23 cellular contexts compared by ENCODE assay signal in the genomic region with DNA sequence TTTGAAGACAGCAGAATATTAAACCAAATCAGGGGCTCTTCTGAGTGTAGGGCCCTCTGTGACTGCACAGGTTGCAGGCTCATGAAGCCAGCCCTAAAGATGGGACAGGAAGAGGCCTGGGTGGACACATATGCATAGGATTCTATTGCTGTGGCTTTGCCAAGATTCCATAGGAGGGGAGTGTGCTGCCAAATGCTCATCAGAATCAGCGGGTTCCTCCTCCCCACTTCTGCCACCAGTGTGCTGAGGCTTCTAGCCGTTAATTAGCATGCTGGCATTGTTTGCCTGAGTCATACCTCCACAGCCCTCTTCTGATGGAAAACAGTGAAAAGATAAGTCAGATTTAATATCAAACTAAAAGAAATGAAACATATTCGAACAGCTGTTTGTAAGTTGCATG.
DNase-seq lines count a peak whose midpoint lies in the region; ATAC-seq and FAIRE-seq lines count a peak whose summit lies in the region.
"Had no signal": no experiment of that assay in that cellular context is flagged by ENCODE, and none has a peak within 500 bp of the region (broad histone marks: within the 10 kb centered on the region; RNA-seq: fewer than 3 reads in every experiment).

No MANE protein-coding gene starts in this region.

- no peak overlapping the region for H3K4me3 Mint-ChIP-seq in stimulated activated memory B cell treated with anti-CD40 and anti-IgM and Interleukin-4, amounts not matched to agents 10 μg/mL and 1 μg/mL and 100 μg/mL, for 72 hours
- H3K4me3 Mint-ChIP-seq: activated naive CD4-positive, alpha-beta T cell treated with anti-CD3 and anti-CD28 coated beads, Interleukin-2, amount 50 U/mL, for 24 hours; CD4-positive, alpha-beta T cell; memory B cell; stimulated activated naive CD8-positive, alpha-beta T cell treated with anti-CD3 and anti-CD28 coated beads, Interleukin-15, amount 100 ng/mL, for 72 hours; T-helper 2 cell treated with Interferon-gamma antibody and Interleukin-4, amounts not matched to agents 5 μg/mL and 100 μg/mL, for 36 hours had no signal

- H3K36me3 Mint-ChIP-seq in stimulated activated memory B cell treated with anti-CD40 and anti-IgM and Interleukin-4, amounts not matched to agents 10 μg/mL and 1 μg/mL and 100 μg/mL, for 72 hours: no peaks in the 10 kb centered on the region
- H3K36me3 Mint-ChIP-seq: activated naive CD4-positive, alpha-beta T cell treated with anti-CD3 and anti-CD28 coated beads, Interleukin-2, amount 50 U/mL, for 24 hours; memory B cell had no signal

- no peaks in the 10 kb centered on the region for H3K4me1 Mint-ChIP-seq in stimulated activated memory B cell treated with anti-CD40 and anti-IgM and Interleukin-4, amounts not matched to agents 10 μg/mL and 1 μg/mL and 100 μg/mL, for 72 hours
- H3K4me1 Mint-ChIP-seq: activated naive CD4-positive, alpha-beta T cell treated with anti-CD3 and anti-CD28 coated beads, Interleukin-2, amount 50 U/mL, for 24 hours; memory B cell; stimulated activated naive CD8-positive, alpha-beta T cell treated with anti-CD3 and anti-CD28 coated beads, Interleukin-15, amount 100 ng/mL, for 72 hours had no signal

- ATAC-seq in stimulated activated memory B cell treated with anti-CD40 and anti-IgM and Interleukin-4, amounts not matched to agents 10 μg/mL and 1 μg/mL and 100 μg/mL, for 72 hours: no peak
- ATAC-seq: left colon; sciatic nerve; SK-N-SH treated with all-trans-retinoic acid at 6 μM for 48 hours; stimulated activated naive CD8-positive, alpha-beta T cell treated with anti-CD3 and anti-CD28 coated beads, Interleukin-15, amount 100 ng/mL, for 72 hours had no signal

- no peaks in the 10 kb centered on the region for H3K9me3 Mint-ChIP-seq in stimulated activated memory B cell treated with anti-CD40 and anti-IgM and Interleukin-4, amounts not matched to agents 10 μg/mL and 1 μg/mL and 100 μg/mL, for 72 hours
- H3K9me3 Mint-ChIP-seq: activated naive CD4-positive, alpha-beta T cell treated with anti-CD3 and anti-CD28 coated beads, Interleukin-2, amount 50 U/mL, for 24 hours; CD4-positive, alpha-beta T cell; memory B cell; stimulated activated naive CD8-positive, alpha-beta T cell treated with anti-CD3 and anti-CD28 coated beads, Interleukin-15, amount 100 ng/mL, for 72 hours; T-helper 2 cell treated with Interferon-gamma antibody and Interleukin-4, amounts not matched to agents 5 μg/mL and 100 μg/mL, for 36 hours had no signal

- no peak overlapping the region for H3K27ac Mint-ChIP-seq in stimulated activated memory B cell treated with anti-CD40 and anti-IgM and Interleukin-4, amounts not matched to agents 10 μg/mL and 1 μg/mL and 100 μg/mL, for 72 hours
- H3K27ac Mint-ChIP-seq: activated naive CD4-positive, alpha-beta T cell treated with anti-CD3 and anti-CD28 coated beads, Interleukin-2, amount 50 U/mL, for 24 hours; CD4-positive, alpha-beta T cell; memory B cell; progenitor cell of endocrine pancreas; stimulated activated naive CD8-positive, alpha-beta T cell treated with anti-CD3 and anti-CD28 coated beads, Interleukin-15, amount 100 ng/mL, for 72 hours; T-helper 2 cell treated with Interferon-gamma antibody and Interleukin-4, amounts not matched to agents 5 μg/mL and 100 μg/mL, for 36 hours had no signal

- no peak for FAIRE-seq in HTR-8/SVneo (lab: Jason Lieb, UNC)

- DNase-seq in Ammon's horn (ENCODE audit: low spot score): peak; percentile 21
- peak; percentile 22 for DNase-seq in H4 (ENCODE audit: low spot score)
- DNase-seq in SW480 (ENCODE audit: low spot score): peak; percentile 8
- DNase-seq in iPS DF 19.7 (ENCODE audit: low read depth, low spot score): peak; percentile 33
- no peak for DNase-seq in activated CD4-positive, alpha-beta T cell treated with anti-CD3 and anti-CD28 coated beads, Interleukin-2, amount 50 U/mL, for 48 hours
- DNase-seq in HTR-8/SVneo (ENCODE audit: insufficient read length, low spot score): no peak
- DNase-seq: activated CD4-positive, alpha-beta T cell treated with anti-CD3 and anti-CD28 coated beads, Interleukin-2, amount 50 U/mL, for 1 hour; CD4-positive, alpha-beta T cell; dermis blood vessel endothelial cell; DMS53; glutamatergic neuron; left colon; NCI-H2107; NCI-H526 treated with DMSO at 0.1 percent for 48 hours; stimulated activated naive CD8-positive, alpha-beta T cell treated with anti-CD3 and anti-CD28 coated beads, Interleukin-15, amount 100 ng/mL, for 72 hours; thyroid gland had no signal

- no peaks in the 10 kb centered on the region for H3K27me3 Mint-ChIP-seq in stimulated activated memory B cell treated with anti-CD40 and anti-IgM and Interleukin-4, amounts not matched to agents 10 μg/mL and 1 μg/mL and 100 μg/mL, for 72 hours
- H3K27me3 Mint-ChIP-seq: activated naive CD4-positive, alpha-beta T cell treated with anti-CD3 and anti-CD28 coated beads, Interleukin-2, amount 50 U/mL, for 24 hours; CD4-positive, alpha-beta T cell; memory B cell; progenitor cell of endocrine pancreas; stimulated activated naive CD8-positive, alpha-beta T cell treated with anti-CD3 and anti-CD28 coated beads, Interleukin-15, amount 100 ng/mL, for 72 hours had no signal

Comparison
In these comparisons a context has a peak if more than half of its experiments do, and no peak if none do; other contexts are left out.
1. DNase-seq: peak in Ammon's horn (single experiment), H4 (single experiment), SW480 (single experiment) and iPS DF 19.7 (single experiment); none in activated CD4-positive, alpha-beta T cell treated with anti-CD3 and anti-CD28 coated beads, Interleukin-2, amount 50 U/mL, for 48 hours (0 of 2) and HTR-8/SVneo (single experiment).